ENCODE assay signal across 21 cellular contexts in genomic region chr2:162138310-162138709, GRCh38. TPM values are rescaled to one million over a fixed set of nuclear protein-coding genes. Genes with fewer than 3 reads are reported as not detected.
DNase-seq lines count a peak whose midpoint lies in the region; ATAC-seq, FAIRE-seq and TF ChIP-seq lines count a peak whose summit lies in the region.
"Had no signal": no experiment of that assay in that cellular context is flagged by ENCODE, and none has a peak within 500 bp of the region (broad histone marks: within the 10 kb centered on the region; RNA-seq: fewer than 3 reads in every experiment).

No MANE protein-coding gene starts in this region.

- H3K36me3 ChIP-seq in HepG2 (replicated peaks in 1 of 2; ENCODE audit: control insufficient read depth in 1 of 2, insufficient read depth in 2 of 2, low read length in 2 of 2), result no peaks in the 10 kb centered on the region
- H3K36me3 ChIP-seq: BE2C, BLaER1 had no signal

- DNase-seq in NCI-H146 (lab: John Stamatoyannopoulos, UW) (peak; percentile 3), NCI-H146 treated with DMSO at 0.1 percent for 48 hours (lab: John Stamatoyannopoulos, UW; ENCODE audit: unreplicated experiment) (no peak), HepG2 (ENCODE audit: low spot score) (no peak), Calu3 (no peak)
- DNase-seq: 8988T; ACHN; BE2C; C1 segment of cervical spinal cord; CD4-positive, alpha-beta memory T cell; CD4-positive, CD25-positive, alpha-beta regulatory T cell; CD8-positive, alpha-beta memory T cell; COR-L47; DMS79 treated with DMSO at 0.1 percent for 48 hours; GF-D8 had no signal

- no peaks in the 10 kb centered on the region for H3K79me2 ChIP-seq in HepG2 (ENCODE audit: insufficient read depth, low read length)

- H3K36me3 Mint-ChIP-seq in Calu3 (ENCODE audit: insufficient read depth, unreplicated experiment), result no peaks in the 10 kb centered on the region
- H3K36me3 Mint-ChIP-seq: CD14-positive monocyte; CD4-positive, alpha-beta memory T cell; CD4-positive, CD25-positive, alpha-beta regulatory T cell; CD8-positive, alpha-beta memory T cell had no signal

- H3K4me3 ChIP-seq in HepG2 (replicated peaks in 1 of 3; ENCODE audit: insufficient read depth in 1 of 3, low read depth in 2 of 3, low read length in 3 of 3), result no peak overlapping the region
- H3K4me3 ChIP-seq: BLaER1 had no signal

- H3K4me3 Mint-ChIP-seq in Calu3 (ENCODE audit: low read depth, unreplicated experiment), result no peak overlapping the region
- H3K4me3 Mint-ChIP-seq: CD14-positive monocyte; CD4-positive, alpha-beta memory T cell; CD4-positive, CD25-positive, alpha-beta regulatory T cell; CD8-positive, alpha-beta memory T cell had no signal

- POLR2A ChIA-PET in HepG2 (lab: Yijun Ruan, JAX), result no interaction called here

- H3K27ac ChIP-seq in HepG2 (ENCODE audit: extremely low read length, insufficient read depth, low read length), result no peak overlapping the region
- H3K27ac ChIP-seq: BLaER1 had no signal

- intact Hi-C loops in HepG2 (cut with micrococcal nuclease; ENCODE audit: unreplicated experiment) (no loop called here), Calu3 (cut with micrococcal nuclease; ENCODE audit: unreplicated experiment) (no loop called here)

- no peak for TF ChIP-seq RAD21 in HepG2 (CRISPR knock-in tag; IDR thresholded peaks at IDR 0.05)

- no peak overlapping the region for H3K9ac ChIP-seq in HepG2 (ENCODE audit: insufficient read depth, low read depth, low read length)
- H3K9ac ChIP-seq: BLaER1 had no signal

- H3K4me2 ChIP-seq in HepG2 (ENCODE audit: low read depth, low read length), result no peak overlapping the region
- H3K4me2 ChIP-seq: BLaER1 had no signal

- H3K27me3 ChIP-seq in HepG2 (ENCODE audit: control insufficient read depth in 1 of 2, insufficient read depth in 2 of 2, low read length in 2 of 2), result peaks cover 0 to 7% of the 10 kb centered on the region in 2 experiments; a peak in 2 of 5 replicates
- H3K27me3 ChIP-seq: BE2C, BLaER1 had no signal

- no peaks in the 10 kb centered on the region for H4K20me1 ChIP-seq in HepG2 (ENCODE audit: insufficient read depth, low read length)
- H4K20me1 ChIP-seq: BLaER1 had no signal

- H3K4me1 Mint-ChIP-seq in Calu3 (ENCODE audit: low read depth, unreplicated experiment), result peaks cover 7% of the 10 kb centered on the region
- H3K4me1 Mint-ChIP-seq: CD14-positive monocyte; CD4-positive, alpha-beta memory T cell; CD4-positive, CD25-positive, alpha-beta regulatory T cell; CD8-positive, alpha-beta memory T cell had no signal

- no peak for FAIRE-seq in HepG2 (lab: Jason Lieb, UNC)
- FAIRE-seq: D721Med, GM12891, GM19239 had no signal

- no peak for TF ChIP-seq EP300 in HepG2 (IDR thresholded peaks at IDR 0.05; ENCODE audit: low read depth in 2 of 2, low read length in 2 of 2)
- no peak for TF ChIP-seq EP300 in HepG2 (CRISPR knock-in tag; IDR thresholded peaks at IDR 0.05; ENCODE audit: borderline replicate concordance)

- no peak for ATAC-seq in HepG2
- ATAC-seq in HG03342 (IDR thresholded peaks at IDR 0.05; ENCODE audit: unreplicated experiment), result no peak

- TF ChIP-seq POLR2A in HepG2 (IDR thresholded peaks at IDR 0.05; ENCODE audit: insufficient read depth in 1 of 2, low read depth in 2 of 2, low read length in 2 of 2), result no peak

- no peak overlapping the region for H2AFZ ChIP-seq in HepG2 (ENCODE audit: low read length)

- no peak overlapping the region for H3K27ac Mint-ChIP-seq in Calu3 (ENCODE audit: unreplicated experiment)
- H3K27ac Mint-ChIP-seq: CD14-positive monocyte; CD4-positive, alpha-beta memory T cell; CD4-positive, CD25-positive, alpha-beta regulatory T cell; CD8-positive, alpha-beta memory T cell had no signal

- in situ Hi-C loops in HepG2 (cut with HindIII; ENCODE audit: extremely low pct_ligation_motif_present, low pct_unique_long_range_greater_than_20kb), result no loop called here

- no TSS peak for BruUV-seq in HepG2 (replicated peaks; lab: Mats Ljungman, UMichigan)
- no TSS peak for BruUV-seq in Calu3 (replicated peaks; lab: Mats Ljungman, UMichigan)

- no peak for TF ChIP-seq CTCF in HepG2 (CRISPR knock-in tag; IDR thresholded peaks at IDR 0.05)
- TF ChIP-seq CTCF in Calu3 (IDR thresholded peaks at IDR 0.05; ENCODE audit: unreplicated experiment), result no peak

- CTCF ChIA-PET in HepG2 (lab: Yijun Ruan, JAX; ENCODE audit: low intra/inter-chr PET ratio, low total read pairs) (no interaction called here), Calu3 (lab: Charles Lee) (no interaction called here)

- H3K4me1 ChIP-seq in HepG2 (ENCODE audit: insufficient read depth, low read length), result no peaks in the 10 kb centered on the region
- H3K4me1 ChIP-seq: BE2C had no signal

- no peaks in the 10 kb centered on the region for H3K9me3 Mint-ChIP-seq in Calu3 (ENCODE audit: low read depth, unreplicated experiment)
- H3K9me3 Mint-ChIP-seq: CD14-positive monocyte; CD4-positive, alpha-beta memory T cell; CD8-positive, alpha-beta memory T cell had no signal

- H3K27me3 Mint-ChIP-seq in Calu3 (ENCODE audit: unreplicated experiment), result no peaks in the 10 kb centered on the region

- H3K9me3 ChIP-seq in HepG2 (ENCODE audit: low read length), result no peaks in the 10 kb centered on the region
- H3K9me3 ChIP-seq: BE2C, BLaER1 had no signal

TF ChIP-seq in HepG2, 621 proteins besides CTCF, POLR2A, EP300 and RAD21 (continues in another document):
- TF ChIP-seq MEF2D (CRISPR knock-in tag; IDR thresholded peaks at IDR 0.05) (peak; percentile 41; the same call in 1 of the 2 replicates), ZNF773 (CRISPR knock-in tag; IDR thresholded peaks at IDR 0.05; ENCODE audit: borderline replicate concordance) (no peak), RARA (CRISPR knock-in tag; IDR thresholded peaks at IDR 0.05) (no peak), ZEB1 (IDR thresholded peaks at IDR 0.05; ENCODE audit: insufficient replicate concordance, low read depth) (peak; percentile 50), ZNF776 (CRISPR knock-in tag; IDR thresholded peaks at IDR 0.05) (no peak), RBM39 (IDR thresholded peaks at IDR 0.05; ENCODE audit: low read depth, low read length, poor library complexity, severe bottlenecking) (no peak), ESRRA (CRISPR knock-in tag; IDR thresholded peaks at IDR 0.05; ENCODE audit: low read depth) (no peak), FOXP1 (IDR thresholded peaks at IDR 0.05) (no peak), FOXP1 (CRISPR knock-in tag; IDR thresholded peaks at IDR 0.05) (peak; percentile 39; the same call in 1 of the 2 replicates), HOXD1 (CRISPR knock-in tag; IDR thresholded peaks at IDR 0.05) (no peak), FUBP1 (CRISPR knock-in tag; IDR thresholded peaks at IDR 0.05; ENCODE audit: borderline replicate concordance) (no peak), ZNF598 (CRISPR knock-in tag; IDR thresholded peaks at IDR 0.05; ENCODE audit: borderline replicate concordance) (no peak), ZNF674 (CRISPR knock-in tag; IDR thresholded peaks at IDR 0.05; ENCODE audit: low read depth) (no peak), ZNF354B (CRISPR knock-in tag; IDR thresholded peaks at IDR 0.05) (no peak)

RNA-seq across cellular contexts. Expression of gene GCG, which starts 13.7 kb away (rescaled TPM):
- total RNA-seq in HepG2 (2016; rRNA removed; fragmentation: Illumina TruSeq; extraction: Trizol), result not detected in 2 replicates
- not detected in 2 replicates for total RNA-seq in HepG2 (2016; cell fraction: cytosol; rRNA removed; fragmentation: Illumina TruSeq; extraction: Trizol; ENCODE audit: low read depth)
- not detected in 2 replicates for total RNA-seq in HepG2 (2016; cell fraction: insoluble cytoplasmic fraction; rRNA removed; fragmentation: Illumina TruSeq; extraction: Trizol)
- total RNA-seq in HepG2 (2016; cell fraction: membrane; rRNA removed; fragmentation: Illumina TruSeq; extraction: Trizol), result not detected in 2 replicates
- not detected in 2 replicates for total RNA-seq in HepG2 (2016; cell fraction: nucleus; rRNA removed; fragmentation: Illumina TruSeq; extraction: Trizol)
- polyA plus RNA-seq in HepG2 (2011; rRNA removed), result not detected in 2 replicates
- polyA plus RNA-seq in HepG2 (2011; cell fraction: cytosol; rRNA removed), result not detected in 2 replicates
- polyA plus RNA-seq in HepG2 (2011; cell fraction: nucleus; rRNA removed), result not detected in 2 replicates
- not detected in 2 replicates for polyA plus RNA-seq in HepG2 (2012)
- polyA plus RNA-seq in HepG2 (2016; cell fraction: cytosol; fragmentation: Illumina TruSeq; extraction: Trizol; ENCODE audit: low read depth), result not detected in 2 replicates
- not detected in 2 replicates for polyA plus RNA-seq in HepG2 (2016; cell fraction: insoluble cytoplasmic fraction; fragmentation: Illumina TruSeq; extraction: Trizol; ENCODE audit: low read depth)
- not detected in 2 replicates for polyA plus RNA-seq in HepG2 (2016; cell fraction: membrane; fragmentation: Illumina TruSeq; extraction: Trizol; ENCODE audit: low read depth)
- not detected in 2 replicates for polyA plus RNA-seq in HepG2 (2016; cell fraction: nucleus; fragmentation: Illumina TruSeq; extraction: Trizol; ENCODE audit: insufficient read depth, low read depth)
- not detected in 2 replicates for polyA minus RNA-seq in HepG2 (2011; rRNA and poly(A)+ RNA removed; ENCODE audit: low replicate concordance)
- not detected in 2 replicates for polyA minus RNA-seq in HepG2 (2011; cell fraction: cytosol; rRNA and poly(A)+ RNA removed)
- not detected in 2 replicates for polyA minus RNA-seq in HepG2 (2011; cell fraction: nucleus; rRNA and poly(A)+ RNA removed)
- not detected in 2 replicates for total RNA-seq in Calu3 (2022)
- total RNA-seq: A673; CD4-positive, alpha-beta memory T cell; CD4-positive, CD25-positive, alpha-beta regulatory T cell; CD8-positive, alpha-beta memory T cell had no signal
- polyA plus RNA-seq: CD14-positive monocyte; CD4-positive, alpha-beta memory T cell; CD4-positive, CD25-positive, alpha-beta regulatory T cell; CD8-positive, alpha-beta memory T cell had no signal
